In the genomic region with DNA sequence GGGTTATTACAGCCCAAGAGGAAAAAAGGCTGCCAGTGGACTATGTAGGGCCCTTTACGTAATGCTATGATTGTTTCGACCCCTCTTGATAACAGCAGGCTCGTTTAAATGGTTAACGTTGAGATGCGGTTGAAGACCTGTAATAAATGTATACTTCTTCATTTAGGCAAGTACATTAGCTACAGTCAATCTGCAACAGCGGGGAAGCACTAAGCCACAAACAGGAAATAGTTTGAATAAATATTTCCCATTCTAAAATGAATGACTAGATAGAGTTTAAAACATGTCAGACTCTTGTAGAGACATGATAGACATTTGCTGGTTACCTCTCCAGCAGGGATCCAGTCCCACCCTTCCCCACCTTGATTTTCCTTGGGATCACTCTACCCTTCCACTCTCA, we compare ENCODE assay signal across 9 cellular contexts. TPM values are rescaled to one million over a fixed set of nuclear protein-coding genes. Genes with fewer than 3 reads are reported as not detected.
DNase-seq lines count a peak whose midpoint lies in the region; ATAC-seq, FAIRE-seq and TF ChIP-seq lines count a peak whose summit lies in the region.
"Had no signal": no experiment of that assay in that cellular context is flagged by ENCODE, and none has a peak within 500 bp of the region (broad histone marks: within the 10 kb centered on the region; RNA-seq: fewer than 3 reads in every experiment).

No MANE protein-coding gene starts in this region.

- TF ChIP-seq RAD21 in K562 (CRISPR knock-in tag; conservative IDR thresholded peaks at IDR 0.05 in 1 of 2, IDR thresholded peaks at IDR 0.05 in 1 of 2) = no peak

- no peak for TF ChIP-seq POLR2A in K562 (conservative IDR thresholded peaks at IDR 0.05)

- H3K27ac Mint-ChIP-seq in endothelial cell (ENCODE audit: unreplicated experiment) = no peak overlapping the region
- H3K27ac Mint-ChIP-seq: activated naive CD4-positive, alpha-beta T cell treated with anti-CD3 and anti-CD28 coated beads, Interleukin-2, amount 50 U/mL, for 24 hours had no signal

- peak; percentile 44; the same call in 1 of the 3 replicates for ATAC-seq in DND-41 (ENCODE audit: insufficient read depth, low read depth)
- peak; percentile 50 for ATAC-seq in GM19463 (IDR thresholded peaks at IDR 0.05; ENCODE audit: unreplicated experiment)
- ATAC-seq in HG03342 (IDR thresholded peaks at IDR 0.05; ENCODE audit: unreplicated experiment) = peak; percentile 47
- ATAC-seq in K562 = no peak

- H3K4me1 Mint-ChIP-seq in endothelial cell (ENCODE audit: unreplicated experiment) = peaks cover 19% of the 10 kb centered on the region

- H3K36me3 ChIP-seq in DND-41 (ENCODE audit: insufficient read depth, low read length) (no peaks in the 10 kb centered on the region), K562 (ENCODE audit: control insufficient read depth, insufficient read depth, low read length) (no peaks in the 10 kb centered on the region)

- H3K9me3 Mint-ChIP-seq in endothelial cell (ENCODE audit: unreplicated experiment) = peaks cover 8% of the 10 kb centered on the region
- H3K9me3 Mint-ChIP-seq: activated naive CD4-positive, alpha-beta T cell treated with anti-CD3 and anti-CD28 coated beads, Interleukin-2, amount 50 U/mL, for 24 hours had no signal

- WGBS in K562 (ENCODE audit: insufficient coverage, low coverage, missing lambda C conversion rate) = 53% methylated on average over 6 of the region's 6 CpGs

- intact Hi-C loops in K562 (cut with micrococcal nuclease) = no loop called here

- H3K27me3 Mint-ChIP-seq in endothelial cell (ENCODE audit: unreplicated experiment) = peaks cover 4% of the 10 kb centered on the region
- H3K27me3 Mint-ChIP-seq: activated naive CD4-positive, alpha-beta T cell treated with anti-CD3 and anti-CD28 coated beads, Interleukin-2, amount 50 U/mL, for 24 hours had no signal

- H3K27me3 ChIP-seq in DND-41 (ENCODE audit: insufficient read depth, low read length, poor library complexity) (no peaks in the 10 kb centered on the region), K562 (ENCODE audit: control insufficient read depth in 2 of 2, insufficient read depth in 2 of 2, low read length in 2 of 2) (no peaks in the 10 kb centered on the region)

- no peak overlapping the region for H3K4me3 Mint-ChIP-seq in endothelial cell (ENCODE audit: unreplicated experiment)
- H3K4me3 Mint-ChIP-seq: activated naive CD4-positive, alpha-beta T cell treated with anti-CD3 and anti-CD28 coated beads, Interleukin-2, amount 50 U/mL, for 24 hours had no signal

- H3K9ac ChIP-seq in DND-41 (ENCODE audit: low read depth, low read length) (no peak overlapping the region), K562 (ENCODE audit: insufficient read depth in 1 of 2, low read depth in 2 of 2, low read length in 2 of 2) (no peak overlapping the region)

- no peak for TF ChIP-seq EP300 in K562 (IDR thresholded peaks at IDR 0.05; ENCODE audit: low read length)

- H3K4me2 ChIP-seq in DND-41 (ENCODE audit: insufficient read depth, low read length) = no peak overlapping the region
- no peak overlapping the region for H3K4me2 ChIP-seq in K562 (ENCODE audit: insufficient read depth, low read length)

- no TSS peak for BruUV-seq in K562 (replicated peaks; lab: Mats Ljungman, UMichigan)

- peaks cover 5% of the 10 kb centered on the region for H3K9me3 ChIP-seq in DND-41 (ENCODE audit: insufficient read depth, low read length, severe bottlenecking)
- no peaks in the 10 kb centered on the region; the same call in 1 of the 2 replicates for H3K9me3 ChIP-seq in K562 (replicated peaks; ENCODE audit: control insufficient read depth, insufficient read depth, low read depth, low read length)

- POLR2A ChIA-PET in K562 (lab: Yijun Ruan, JAX) = no interaction called here

- H3K4me3 ChIP-seq in DND-41 (ENCODE audit: low read depth in 1 of 2, low read length in 2 of 2) = no peak overlapping the region
- H3K4me3 ChIP-seq in K562 = no peak overlapping the region

- no peak overlapping the region for H2AFZ ChIP-seq in DND-41 (ENCODE audit: low read depth, low read length)
- H2AFZ ChIP-seq in K562 (ENCODE audit: low read depth, low read length) = 0 out of 2 replicates have a peak overlapping the region, but pooled peaks have one; percentile 29

- H4K20me1 ChIP-seq in DND-41 (ENCODE audit: insufficient read depth, low read length) (no peaks in the 10 kb centered on the region), K562 (replicated peaks; ENCODE audit: control insufficient read depth, insufficient read depth, low read length) (no peaks in the 10 kb centered on the region)

- in situ Hi-C loops in K562 (cut with MboI) = no loop called here

- CTCF ChIA-PET in K562 (lab: Yijun Ruan, JAX; ENCODE audit: low intra/inter-chr PET ratio) = no interaction called here

- no peak for DNase-seq in DND-41
- no peak for DNase-seq in K562 (ENCODE audit: extremely low read depth in 1 of 4, low spot score in 3 of 4)
- no peak for DNase-seq in middle frontal gyrus (ENCODE audit: extremely low spot score, low spot score)
- no peak for DNase-seq in occipital lobe (lab: John Stamatoyannopoulos, UW)
- no peak for DNase-seq in AG20443 (ENCODE audit: low spot score)
- DNase-seq in endothelial cell (ENCODE audit: low spot score) = no peak

- FAIRE-seq in K562 (lab: Jason Lieb, UNC) = no peak

- H3K79me2 ChIP-seq in DND-41 (ENCODE audit: insufficient read depth, low read length) = no peaks in the 10 kb centered on the region
- H3K79me2 ChIP-seq in K562 (ENCODE audit: control insufficient read depth, insufficient read depth, low read length) = no peaks in the 10 kb centered on the region

- TF ChIP-seq CTCF in DND-41 (IDR thresholded peaks at IDR 0.05; ENCODE audit: borderline replicate concordance, extremely low read depth, low read length, poor library complexity, severe bottlenecking) = no peak
- no peak for TF ChIP-seq CTCF in K562 (IDR thresholded peaks at IDR 0.05 in 2 of 3, conservative IDR thresholded peaks at IDR 0.05 in 1 of 3; ENCODE audit: insufficient read depth in 2 of 3, low read depth in 1 of 3, low read length in 3 of 3)
- no peak for TF ChIP-seq CTCF in endothelial cell (IDR thresholded peaks at IDR 0.05; ENCODE audit: unreplicated experiment)

- peaks cover 6% of the 10 kb centered on the region for H3K36me3 Mint-ChIP-seq in endothelial cell (ENCODE audit: low read depth, unreplicated experiment)

- H3K4me1 ChIP-seq in DND-41 (ENCODE audit: insufficient read depth, low read length) (no peaks in the 10 kb centered on the region), K562 (replicated peaks in 1 of 2; ENCODE audit: control insufficient read depth in 2 of 2, insufficient read depth in 2 of 2, low read length in 2 of 2) (no peaks in the 10 kb centered on the region)

- no peaks in the 10 kb centered on the region for H3K9me1 ChIP-seq in K562 (ENCODE audit: control insufficient read depth, insufficient read depth, low read length)

- H3K27ac ChIP-seq in DND-41 (ENCODE audit: low read length) (no peak overlapping the region), K562 (ENCODE audit: extremely low read depth, low read depth, low read length) (no peak overlapping the region)

TF ChIP-seq in K562, 482 proteins besides CTCF, POLR2A, EP300 and RAD21:
- no peak for TF ChIP-seq MYC (IDR thresholded peaks at IDR 0.05; ENCODE audit: low read depth, low read length)
- TF ChIP-seq MYC (CRISPR knock-in tag; IDR thresholded peaks at IDR 0.05; ENCODE audit: borderline replicate concordance, low read depth) = no peak
- TF ChIP-seq ZSCAN29 (IDR thresholded peaks at IDR 0.05) = no peak
- no peak for TF ChIP-seq ETV1 (tag; conservative IDR thresholded peaks at IDR 0.05; ENCODE audit: low read depth)
- no peak for TF ChIP-seq ZNF124 (CRISPR knock-in tag; IDR thresholded peaks at IDR 0.05)
- TF ChIP-seq, protein P1, sequence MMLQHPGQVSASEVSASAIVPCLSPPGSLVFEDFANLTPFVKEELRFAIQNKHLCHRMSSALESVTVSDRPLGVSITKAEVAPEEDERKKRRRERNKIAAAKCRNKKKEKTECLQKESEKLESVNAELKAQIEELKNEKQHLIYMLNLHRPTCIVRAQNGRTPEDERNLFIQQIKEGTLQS (IDR thresholded peaks at IDR 0.05) = no peak
- TF ChIP-seq, protein P1 (CRISPR knock-in tag; conservative IDR thresholded peaks at IDR 0.05) = no peak
- no peak for TF ChIP-seq HDAC6 (IDR thresholded peaks at IDR 0.05; ENCODE audit: low read depth, low read length)
- TF ChIP-seq NFIX (CRISPR knock-in tag; IDR thresholded peaks at IDR 0.05; ENCODE audit: low read depth) = no peak

RNA-seq across cellular contexts. Expression of a gene that starts 38.1 kb away (rescaled TPM):
- total RNA-seq in K562 (2011; cell fraction: chromatin; rRNA removed; ENCODE audit: low replicate concordance) = 20.8 and 31.2 TPM in 2 replicates
- total RNA-seq in K562 (2011; cell fraction: nucleolus; rRNA removed) = 19.7 and 25.0 TPM in 2 replicates
- 29.2 and 44.9 TPM in 2 replicates for total RNA-seq in K562 (2011; cell fraction: nucleoplasm; rRNA removed)
- total RNA-seq in K562 (2014; rRNA removed) = 12.8 and 13.3 TPM in 2 replicates
- 13.8 and 15.4 TPM in 2 replicates for total RNA-seq in K562 (2014; rRNA removed; fragmentation: Illumina TruSeq; extraction: Trizol)
- 17.6 and 21.8 TPM in 2 replicates for total RNA-seq in K562 (2015; rRNA removed; fragmentation: Illumina TruSeq; extraction: Trizol)
- 25.7 and 26.8 TPM in 2 replicates for total RNA-seq in K562 (2021)
- polyA plus RNA-seq in K562 (2011; rRNA removed) = 20.4 and 25.6 TPM in 2 replicates
- 15.5 and 16.3 TPM in 2 replicates for polyA plus RNA-seq in K562 (2011; cell fraction: cytosol; rRNA removed)
- polyA plus RNA-seq in K562 (2011; cell fraction: nucleus; rRNA removed) = 77.9 and 90.8 TPM in 2 replicates
- polyA plus RNA-seq in K562 (2012) = 18.2 and 24.6 TPM in 2 replicates
- 11.3 and 14.8 TPM in 2 replicates for polyA plus RNA-seq in K562 (2014; fragmentation: Illumina TruSeq; extraction: Trizol)
- polyA plus RNA-seq in K562 (2014; fragmentation: Nextera tagmentation; extraction: Ambion mirVana) = 10 to 100 TPM in 1 of 2 experiments, 1 to 10 TPM in 1; 7.2 to 12.6 TPM
- 16.7 TPM in 2 replicates for polyA plus RNA-seq in K562 (2014; rRNA removed)
- polyA minus RNA-seq in K562 (2011; rRNA and poly(A)+ RNA removed) = 15.1 and 23.5 TPM in 2 replicates
- polyA minus RNA-seq in K562 (2011; cell fraction: cytosol; rRNA and poly(A)+ RNA removed) = 5.2 and 6.7 TPM in 2 replicates
- polyA minus RNA-seq in K562 (2011; cell fraction: nucleus; rRNA and poly(A)+ RNA removed) = 22.5 and 32.1 TPM in 2 replicates
- 25.9 TPM for total RNA-seq in occipital lobe
- 65.7 TPM for total RNA-seq in endothelial cell (ENCODE audit: unreplicated experiment)
